8 cellular contexts compared by ENCODE assay signal in genomic region chr1:22131875-22132486, GRCh38. TPM values are rescaled to one million over a fixed set of nuclear protein-coding genes. Genes with fewer than 3 reads are reported as not detected.
A peak's percentile ranks its signal among the peaks of the same experiment; 100 is the strongest.
DNase-seq lines count a peak whose midpoint lies in the region; ATAC-seq and TF ChIP-seq lines count a peak whose summit lies in the region.

No MANE protein-coding gene starts in this region.

- no peak for TF ChIP-seq EP300 in esophagus muscularis mucosa (IDR thresholded peaks at IDR 0.05)

- intact Hi-C loops in esophagus muscularis mucosa (cut with DNase I) = no loop called here

- no peaks in the 10 kb centered on the region for H3K36me3 ChIP-seq in esophagus muscularis mucosa

- 67% methylated on average over 1 of the region's 10 CpGs for WGBS in esophagus muscularis mucosa

- ATAC-seq in HG03135 (IDR thresholded peaks at IDR 0.05; ENCODE audit: unreplicated experiment) (no peak), GM18858 (IDR thresholded peaks at IDR 0.05; ENCODE audit: unreplicated experiment) (no peak)

- DNase-seq in GM13976 (ENCODE audit: low spot score) (peak; percentile 91), NCI-H2196 treated with DMSO at 0.1 percent for 48 hours (lab: John Stamatoyannopoulos, UW; ENCODE audit: unreplicated experiment) (peak; percentile 27), esophagus muscularis mucosa (ENCODE audit: extremely low spot score) (no peak), retina (peak; percentile 76), middle frontal gyrus (ENCODE audit: extremely low spot score, low spot score) (no peak)
- peak in 2 of 3 experiments; percentile 31 to 50 for DNase-seq in activated CD8-positive, alpha-beta memory T cell treated with anti-CD3 and anti-CD28 coated beads for 48 hours (ENCODE audit: low read depth in 2 of 3, low spot score in 2 of 3)

- in situ Hi-C loops in GM13976 (cut with MboI; ENCODE audit: low sequenced_read_pairs, unreplicated experiment) = loop anchor here (10.0 to 25.0 kb wide), 2 partner anchors 283 to 505 kb away; partner anchors contain the start of genes C1QA and C1QC

- H3K27me3 ChIP-seq in esophagus muscularis mucosa = peaks cover 0 to 38% (median 0%) of the 10 kb centered on the region in 4 donors

- H3K4me3 ChIP-seq in esophagus muscularis mucosa = no peak overlapping the region

- H3K4me1 ChIP-seq in esophagus muscularis mucosa = peaks cover 4 to 18% (median 12%) of the 10 kb centered on the region in 4 donors

- TF ChIP-seq POLR2A in esophagus muscularis mucosa (IDR thresholded peaks at IDR 0.05; ENCODE audit: low read depth) = no peak

- TF ChIP-seq CTCF in GM13976 (IDR thresholded peaks at IDR 0.05; ENCODE audit: borderline replicate concordance, control extremely low read depth, extremely low read depth, insufficient read depth, missing control alignments) (peak; percentile 93), esophagus muscularis mucosa (IDR thresholded peaks at IDR 0.05) (peak; percentile 39 to 65 (median 45))

- H3K9me3 ChIP-seq in esophagus muscularis mucosa = no peaks in the 10 kb centered on the region

- H3K27ac ChIP-seq in esophagus muscularis mucosa (replicated peaks in 1 of 4) = no peak overlapping the region

RNA-seq across cellular contexts. Expression of gene WNT4, which starts 10.9 kb away (rescaled TPM):
- under 1 TPM in 3 of 4 donors, not detected in 1; 0.19 to 0.33 (median 0.29) TPM for total RNA-seq in esophagus muscularis mucosa

Comparison
In these comparisons a context has a peak if more than half of its experiments do, and no peak if none do; other contexts are left out.
1. DNase-seq: peak in GM13976 (single experiment), NCI-H2196 treated with DMSO at 0.1 percent for 48 hours (single experiment), activated CD8-positive, alpha-beta memory T cell treated with anti-CD3 and anti-CD28 coated beads for 48 hours (2 of 3) and retina (single experiment); none in esophagus muscularis mucosa (single experiment) and middle frontal gyrus (single experiment).